1 cellular context compared by ENCODE assay signal in the genomic region with DNA sequence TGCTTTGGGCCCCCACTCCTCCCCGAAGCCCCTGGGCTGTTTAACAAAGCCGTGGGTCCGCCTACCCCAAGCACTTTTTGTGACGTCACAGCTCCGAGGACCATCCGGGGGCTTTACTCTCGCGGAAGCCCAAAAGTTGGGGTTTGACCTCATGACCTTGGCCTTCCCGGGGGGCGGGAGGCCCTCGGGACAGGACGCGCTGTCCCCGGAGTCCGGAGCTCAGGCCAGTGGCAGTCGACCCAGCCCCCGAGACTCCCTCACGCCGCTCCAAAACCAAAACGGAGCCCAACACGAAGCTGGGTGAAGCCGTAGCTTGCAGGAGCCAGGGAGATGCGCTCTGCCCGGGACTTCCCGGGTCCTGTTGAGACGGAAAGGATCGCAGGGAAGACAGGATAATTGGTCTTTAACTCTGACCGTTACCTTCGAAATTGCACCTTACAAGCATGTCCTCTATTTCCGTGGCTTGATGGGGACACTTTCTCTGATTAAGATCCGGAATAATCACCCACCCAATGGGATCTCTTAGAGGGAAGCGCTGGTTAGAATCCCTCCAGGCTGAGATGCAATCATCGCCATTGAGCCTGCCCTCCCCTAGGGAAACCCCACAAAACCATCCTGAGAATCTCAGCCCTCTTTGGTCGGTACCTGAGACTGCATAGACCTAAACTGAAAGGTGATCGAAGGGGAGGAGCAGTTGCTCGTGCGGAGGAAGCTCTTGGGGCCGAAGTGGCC.
TF ChIP-seq lines count a peak whose summit lies in the region.

No MANE protein-coding gene starts in this region.

TF ChIP-seq in IMR-90, 13 proteins besides CTCF, POLR2A, EP300 and RAD21 (continued from another document):
- TF ChIP-seq, protein P1, sequence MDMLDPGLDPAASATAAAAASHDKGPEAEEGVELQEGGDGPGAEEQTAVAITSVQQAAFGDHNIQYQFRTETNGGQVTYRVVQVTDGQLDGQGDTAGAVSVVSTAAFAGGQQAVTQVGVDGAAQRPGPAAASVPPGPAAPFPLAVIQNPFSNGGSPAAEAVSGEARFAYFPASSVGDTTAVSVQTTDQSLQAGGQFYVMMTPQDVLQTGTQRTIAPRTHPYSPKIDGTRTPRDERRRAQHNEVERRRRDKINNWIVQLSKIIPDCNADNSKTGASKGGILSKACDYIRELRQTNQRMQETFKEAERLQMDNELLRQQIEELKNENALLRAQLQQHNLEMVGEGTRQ (IDR thresholded peaks at IDR 0.05; ENCODE audit: low read depth, low read length), result no peak
- TF ChIP-seq MAFK (IDR thresholded peaks at IDR 0.05; ENCODE audit: low read depth, low read length), result no peak
- TF ChIP-seq, protein P2, sequence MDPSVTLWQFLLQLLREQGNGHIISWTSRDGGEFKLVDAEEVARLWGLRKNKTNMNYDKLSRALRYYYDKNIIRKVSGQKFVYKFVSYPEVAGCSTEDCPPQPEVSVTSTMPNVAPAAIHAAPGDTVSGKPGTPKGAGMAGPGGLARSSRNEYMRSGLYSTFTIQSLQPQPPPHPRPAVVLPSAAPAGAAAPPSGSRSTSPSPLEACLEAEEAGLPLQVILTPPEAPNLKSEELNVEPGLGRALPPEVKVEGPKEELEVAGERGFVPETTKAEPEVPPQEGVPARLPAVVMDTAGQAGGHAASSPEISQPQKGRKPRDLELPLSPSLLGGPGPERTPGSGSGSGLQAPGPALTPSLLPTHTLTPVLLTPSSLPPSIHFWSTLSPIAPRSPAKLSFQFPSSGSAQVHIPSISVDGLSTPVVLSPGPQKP (IDR thresholded peaks at IDR 0.05; ENCODE audit: borderline replicate concordance, low read depth, low read length), result no peak
